8 cellular contexts compared by ENCODE assay signal in the genomic region with DNA sequence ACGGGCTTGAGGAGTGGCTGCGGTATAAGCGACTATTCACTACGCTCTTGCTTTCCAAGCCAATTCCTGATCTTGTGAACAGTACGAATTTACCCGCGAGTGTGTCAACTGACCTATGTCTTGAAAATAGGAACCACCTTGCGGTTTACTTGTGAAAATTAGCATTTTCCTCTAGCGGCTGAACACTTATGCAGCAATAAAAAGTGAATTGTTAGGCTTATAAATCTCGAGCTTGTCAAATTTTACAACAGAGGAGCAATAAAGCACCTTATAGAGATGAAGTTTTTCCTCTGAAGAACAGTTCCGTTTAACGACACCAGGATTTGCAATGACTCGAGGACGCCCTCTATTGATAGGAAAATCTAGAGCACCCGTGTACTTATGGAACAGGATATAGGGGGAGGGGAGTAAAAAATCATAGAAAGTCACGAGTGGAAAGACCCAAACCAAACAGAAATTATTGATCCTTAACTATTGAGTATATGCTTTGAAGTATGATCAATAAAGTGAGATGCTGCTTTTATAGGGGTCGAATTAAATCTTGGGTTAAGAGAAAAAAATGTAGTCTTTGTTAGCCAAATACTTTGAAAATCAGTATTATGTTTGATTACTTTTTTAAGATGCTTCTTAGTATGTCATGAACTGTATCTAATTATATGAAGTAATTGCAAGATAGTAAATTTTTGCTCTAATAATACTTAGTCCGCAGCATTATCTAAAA. TPM values are rescaled to one million over a fixed set of nuclear protein-coding genes. Genes with fewer than 3 reads are reported as not detected.
DNase-seq lines count a peak whose midpoint lies in the region; ATAC-seq and TF ChIP-seq lines count a peak whose summit lies in the region.

No MANE protein-coding gene starts in this region.

- H3K9me3 Mint-ChIP-seq in endothelial cell (ENCODE audit: unreplicated experiment), result no peaks in the 10 kb centered on the region

- H3K4me1 Mint-ChIP-seq in endothelial cell (ENCODE audit: unreplicated experiment), result peaks cover 36% of the 10 kb centered on the region

- peaks cover 23% of the 10 kb centered on the region for H3K79me2 ChIP-seq in DOHH2 (ENCODE audit: control insufficient read depth, low read length)

- H3K4me3 ChIP-seq in DOHH2 (ENCODE audit: low read length) (peak overlapping the region; percentile 72), stomach smooth muscle (ENCODE audit: low read length in 2 of 2) (peak overlapping the region; percentile 92 to 98)

- peak overlapping the region; percentile 95 for H3K4me3 Mint-ChIP-seq in endothelial cell (ENCODE audit: unreplicated experiment)

- H3K27me3 Mint-ChIP-seq in endothelial cell (ENCODE audit: unreplicated experiment), result peaks cover 21% of the 10 kb centered on the region

- ATAC-seq in HG03354 (IDR thresholded peaks at IDR 0.05; ENCODE audit: poor library complexity, severe bottlenecking, unreplicated experiment) (peak; percentile 15), HG02798 (IDR thresholded peaks at IDR 0.05; ENCODE audit: poor library complexity, unreplicated experiment) (no peak)

- H3K4me2 ChIP-seq in DOHH2 (ENCODE audit: low read length), result peak overlapping the region; percentile 82

- peaks cover 24% of the 10 kb centered on the region for H4K20me1 ChIP-seq in DOHH2 (ENCODE audit: control insufficient read depth, insufficient read depth, low read depth, low read length)

- H3K27ac ChIP-seq in DOHH2 (ENCODE audit: low read depth, low read length) (no peak overlapping the region), stomach smooth muscle (ENCODE audit: low read length) (peak overlapping the region; percentile 91)

- 0 out of 2 replicates have a peak, but pooled peaks cover 3% of the 10 kb centered on the region for H3K36me3 ChIP-seq in DOHH2 (ENCODE audit: control insufficient read depth, low read length)
- H3K36me3 ChIP-seq in stomach smooth muscle (ENCODE audit: control insufficient read depth in 2 of 2, insufficient read depth in 2 of 2, low read length in 2 of 2), result no peaks in the 10 kb centered on the region

- H3K9me3 ChIP-seq in DOHH2 (ENCODE audit: control insufficient read depth, insufficient read depth, low read length), result no peaks in the 10 kb centered on the region
- no peaks in the 10 kb centered on the region for H3K9me3 ChIP-seq in stomach smooth muscle (ENCODE audit: control insufficient read depth in 2 of 2, low read length in 2 of 2)

- peaks cover 9% of the 10 kb centered on the region; the same call in 1 of the 2 replicates for H3F3A ChIP-seq in DOHH2 (ENCODE audit: control insufficient read depth, insufficient read depth)

- H3K9me2 ChIP-seq in DOHH2 (replicated peaks; ENCODE audit: control insufficient read depth, low read length), result no peaks in the 10 kb centered on the region

- peak overlapping the region; percentile 61 for H3K27ac Mint-ChIP-seq in endothelial cell (ENCODE audit: unreplicated experiment)

- H3K36me3 Mint-ChIP-seq in endothelial cell (ENCODE audit: low read depth, unreplicated experiment), result peaks cover 10% of the 10 kb centered on the region

- H3K4me1 ChIP-seq in DOHH2 (ENCODE audit: control insufficient read depth, low read length) (peaks cover 64% of the 10 kb centered on the region), stomach smooth muscle (ENCODE audit: control insufficient read depth, insufficient read depth, low read length) (peaks cover 20% of the 10 kb centered on the region)

- H3K9ac ChIP-seq in stomach smooth muscle (ENCODE audit: low read length in 2 of 2), result peak overlapping the region; percentile 42 to 87

- TF ChIP-seq CTCF in DOHH2 (IDR thresholded peaks at IDR 0.05; ENCODE audit: low read depth, low read length, poor library complexity, severe bottlenecking) (peak; percentile 87), endothelial cell (IDR thresholded peaks at IDR 0.05; ENCODE audit: unreplicated experiment) (peak; percentile 84)

- DNase-seq in NCI-H524 treated with DMSO at 0.1 percent for 48 hours (lab: John Stamatoyannopoulos, UW), result peak; percentile 72
- DNase-seq in activated CD4-positive, alpha-beta T cell treated with anti-CD3 and anti-CD28 coated beads, Interleukin-2, amount 50 U/mL, for 4 hours, result peak; percentile 52 to 54
- peak; percentile 68 for DNase-seq in endothelial cell (ENCODE audit: low spot score)
- peak; percentile 84 for DNase-seq in middle frontal gyrus (ENCODE audit: extremely low spot score, low spot score)

- H3K27me3 ChIP-seq in DOHH2 (ENCODE audit: control insufficient read depth, low read length), result peaks cover 52% of the 10 kb centered on the region
- H3K27me3 ChIP-seq in stomach smooth muscle (ENCODE audit: control insufficient read depth in 1 of 2, insufficient read depth in 2 of 2, low read length in 2 of 2), result no peaks in the 10 kb centered on the region

RNA-seq across cellular contexts. Expression of gene RGMB, which starts 1.9 kb away (rescaled TPM):
- 24.5 TPM for total RNA-seq in endothelial cell (ENCODE audit: unreplicated experiment)
